Comparison of ENCODE assay signal across 14 cellular contexts in genomic region chr1:21896026-21896425, GRCh38. TPM values are rescaled to one million over a fixed set of nuclear protein-coding genes. Genes with fewer than 3 reads are reported as not detected.
DNase-seq lines count a peak whose midpoint lies in the region; ATAC-seq, FAIRE-seq and TF ChIP-seq lines count a peak whose summit lies in the region.
"Had no signal": no experiment of that assay in that cellular context is flagged by ENCODE, and none has a peak within 500 bp of the region (broad histone marks: within the 10 kb centered on the region; RNA-seq: fewer than 3 reads in every experiment).

No MANE protein-coding gene starts in this region.

- H3K27ac Mint-ChIP-seq in activated T-helper 1 cell treated with anti-CD3 and anti-CD28 coated beads, Interleukin-12 subunit alpha, Interleukin-12 subunit beta, Interleukin-2, Interleukin-4 antibody, amounts not matched to agents 30 ng/mL and 10 ng/mL and 1 ng/mL, durations not matched to agents 14 hours and 24 hours and 36 hours, result no peak overlapping the region
- H3K27ac Mint-ChIP-seq: stimulated activated naive CD8-positive, alpha-beta T cell treated with anti-CD3 and anti-CD28 coated beads, Interleukin-15, Interleukin-2, amounts not matched to agents 100 ng/mL and 50 ng/mL, for 24 hours had no signal

- H3K4ac ChIP-seq in IMR-90 (ENCODE audit: low read depth, low read length), result no peak overlapping the region

- no peak overlapping the region for H3K14ac ChIP-seq in IMR-90 (replicated peaks; ENCODE audit: low read depth, low read length)

- BruUV-seq in IMR-90 (replicated peaks; lab: Mats Ljungman, UMichigan) (no TSS peak), endothelial cell of umbilical vein (replicated peaks; lab: Mats Ljungman, UMichigan) (no TSS peak)

- H4K20me1 ChIP-seq in IMR-90 (ENCODE audit: insufficient read depth, low read length) (peaks cover 47% of the 10 kb centered on the region), endothelial cell of umbilical vein (replicated peaks; ENCODE audit: control insufficient read depth, extremely low read depth, insufficient read depth, low read length) (no peaks in the 10 kb centered on the region)

- POLR2A ChIA-PET in IMR-90 (lab: Charles Lee; ENCODE audit: unreplicated experiment) (no interaction called here), endothelial cell of umbilical vein (lab: Charles Lee) (no interaction called here)

- DNase-seq in IMR-90, result no peak
- DNase-seq in endothelial cell of umbilical vein (ENCODE audit: low read depth, low spot score), result no peak
- no peak for DNase-seq in suprapubic skin (ENCODE audit: low spot score in 2 of 2)
- no peak for DNase-seq in activated T-helper 1 cell treated with anti-CD3 and anti-CD28 coated beads, Interleukin-12 subunit alpha, Interleukin-12 subunit beta, Interleukin-2, Interleukin-4 antibody, amounts not matched to agents 30 ng/mL and 10 ng/mL and 1 ng/mL, durations not matched to agents 14 hours and 24 hours and 36 hours (ENCODE audit: low spot score)
- DNase-seq in LoVo (ENCODE audit: low spot score), result no peak
- no peak for DNase-seq in hippocampal formation (lab: John Stamatoyannopoulos, UW)
- DNase-seq: activated effector memory CD4-positive, alpha-beta T cell treated with Interleukin-2 at 50 U/mL for 16 hours; dorsolateral prefrontal cortex; GDM1; NCI-H1694 treated with DMSO at 0.1 percent for 48 hours; NCI-H446 treated with DMSO at 0.1 percent for 48 hours had no signal

- H3K36me3 Mint-ChIP-seq in activated T-helper 1 cell treated with anti-CD3 and anti-CD28 coated beads, Interleukin-12 subunit alpha, Interleukin-12 subunit beta, Interleukin-2, Interleukin-4 antibody, amounts not matched to agents 30 ng/mL and 10 ng/mL and 1 ng/mL, durations not matched to agents 14 hours and 24 hours and 36 hours (ENCODE audit: low read depth), result no peaks in the 10 kb centered on the region

- no peak for TF ChIP-seq POLR2A in IMR-90 (IDR thresholded peaks at IDR 0.05; ENCODE audit: low read depth, low read length)
- TF ChIP-seq POLR2A in endothelial cell of umbilical vein (IDR thresholded peaks at IDR 0.05; ENCODE audit: low read depth, low read length), result no peak
- TF ChIP-seq POLR2A in suprapubic skin (IDR thresholded peaks at IDR 0.05), result no peak

- H3K9me3 ChIP-seq in IMR-90 (ENCODE audit: control insufficient read depth, insufficient read depth, low read length), result no peaks in the 10 kb centered on the region
- no peaks in the 10 kb centered on the region for H3K9me3 ChIP-seq in endothelial cell of umbilical vein (replicated peaks; ENCODE audit: control insufficient read depth, insufficient read depth, low read length)
- H3K9me3 ChIP-seq in mucosa of rectum (ENCODE audit: control insufficient read depth in 2 of 2, low read length in 2 of 2), result no peaks in the 10 kb centered on the region
- H3K9me3 ChIP-seq in suprapubic skin, result no peaks in the 10 kb centered on the region

- no peaks in the 10 kb centered on the region for H3K4me1 Mint-ChIP-seq in activated T-helper 1 cell treated with anti-CD3 and anti-CD28 coated beads, Interleukin-12 subunit alpha, Interleukin-12 subunit beta, Interleukin-2, Interleukin-4 antibody, amounts not matched to agents 30 ng/mL and 10 ng/mL and 1 ng/mL, durations not matched to agents 14 hours and 24 hours and 36 hours (ENCODE audit: low read depth)

- H3K9me3 Mint-ChIP-seq in activated T-helper 1 cell treated with anti-CD3 and anti-CD28 coated beads, Interleukin-12 subunit alpha, Interleukin-12 subunit beta, Interleukin-2, Interleukin-4 antibody, amounts not matched to agents 30 ng/mL and 10 ng/mL and 1 ng/mL, durations not matched to agents 14 hours and 24 hours and 36 hours, result no peaks in the 10 kb centered on the region
- H3K9me3 Mint-ChIP-seq: stimulated activated naive CD8-positive, alpha-beta T cell treated with anti-CD3 and anti-CD28 coated beads, Interleukin-15, Interleukin-2, amounts not matched to agents 100 ng/mL and 50 ng/mL, for 24 hours had no signal

- H3K56ac ChIP-seq in IMR-90 (ENCODE audit: extremely low read depth, insufficient read depth, low read length), result no peak overlapping the region

- TF ChIP-seq RAD21 in IMR-90 (IDR thresholded peaks at IDR 0.05; ENCODE audit: low read length), result no peak

- H3K9me1 ChIP-seq in IMR-90 (ENCODE audit: insufficient read depth, low read length) (peaks cover 13% of the 10 kb centered on the region; the same call in 1 of the 2 replicates), endothelial cell of umbilical vein (replicated peaks; ENCODE audit: control insufficient read depth, extremely low read depth, insufficient read depth, low read length) (no peaks in the 10 kb centered on the region)

- peak; percentile 54 for TF ChIP-seq EP300 in suprapubic skin (IDR thresholded peaks at IDR 0.05)

- peaks cover 27 to 69% of the 10 kb centered on the region in 2 experiments for H3K79me1 ChIP-seq in IMR-90 (ENCODE audit: low read depth in 1 of 2, low read length in 2 of 2)

- no peak overlapping the region for H2AK5ac ChIP-seq in IMR-90 (ENCODE audit: low read depth, low read length)

- H3K27ac ChIP-seq in IMR-90 (ENCODE audit: insufficient read depth, low read length) (no peak overlapping the region), endothelial cell of umbilical vein (ENCODE audit: insufficient read depth, low read depth, low read length) (peak overlapping the region; percentile 87), mucosa of rectum (ENCODE audit: low read depth in 2 of 2, low read length in 2 of 2) (peak overlapping the region; percentile 82 to 84), suprapubic skin (peak overlapping the region; percentile 34)

- no peak overlapping the region for H2BK120ac ChIP-seq in IMR-90 (ENCODE audit: low read depth, low read length)

- no peak overlapping the region for H3K4me3 Mint-ChIP-seq in activated T-helper 1 cell treated with anti-CD3 and anti-CD28 coated beads, Interleukin-12 subunit alpha, Interleukin-12 subunit beta, Interleukin-2, Interleukin-4 antibody, amounts not matched to agents 30 ng/mL and 10 ng/mL and 1 ng/mL, durations not matched to agents 14 hours and 24 hours and 36 hours
- H3K4me3 Mint-ChIP-seq: stimulated activated naive CD8-positive, alpha-beta T cell treated with anti-CD3 and anti-CD28 coated beads, Interleukin-15, Interleukin-2, amounts not matched to agents 100 ng/mL and 50 ng/mL, for 24 hours had no signal

- H3K4me3 ChIP-seq in IMR-90 (ENCODE audit: insufficient read depth, low read depth, low read length) (no peak overlapping the region), endothelial cell of umbilical vein (replicated peaks in 1 of 3; ENCODE audit: insufficient read depth in 1 of 3, low read depth in 1 of 3, low read length in 3 of 3) (no peak overlapping the region), mucosa of rectum (ENCODE audit: low read length in 2 of 2) (no peak overlapping the region), suprapubic skin (no peak overlapping the region)
- H3K4me3 ChIP-seq: dorsolateral prefrontal cortex had no signal

- no peak overlapping the region for H4K5ac ChIP-seq in IMR-90 (ENCODE audit: low read depth, low read length)

- H3K4me2 ChIP-seq in IMR-90 (ENCODE audit: low read depth, low read length), result no peak overlapping the region
- H3K4me2 ChIP-seq in endothelial cell of umbilical vein (ENCODE audit: insufficient read depth, low read length), result no peak overlapping the region

- H2AK9ac ChIP-seq in IMR-90 (replicated peaks; ENCODE audit: low read depth, low read length, poor library complexity), result peak overlapping the region; percentile 25

- no peak overlapping the region for H4K8ac ChIP-seq in IMR-90 (ENCODE audit: low read depth in 2 of 2, low read length in 2 of 2)

- CTCF ChIA-PET in IMR-90 (lab: Yijun Ruan, JAX) (no interaction called here), endothelial cell of umbilical vein (lab: Charles Lee) (interaction anchor here (1.5 kb wide), 1 partner anchor 10 kb away, joined by 3 read pairs; no protein-coding TSS in a partner anchor)

- no peak overlapping the region for H4K91ac ChIP-seq in IMR-90 (ENCODE audit: insufficient read depth, low read depth, low read length)

- no peak overlapping the region for H3K18ac ChIP-seq in IMR-90 (ENCODE audit: low read depth, low read length)

- peaks cover 2% of the 10 kb centered on the region for H3K27me3 Mint-ChIP-seq in activated T-helper 1 cell treated with anti-CD3 and anti-CD28 coated beads, Interleukin-12 subunit alpha, Interleukin-12 subunit beta, Interleukin-2, Interleukin-4 antibody, amounts not matched to agents 30 ng/mL and 10 ng/mL and 1 ng/mL, durations not matched to agents 14 hours and 24 hours and 36 hours (ENCODE audit: insufficient read depth)
- H3K27me3 Mint-ChIP-seq: stimulated activated naive CD8-positive, alpha-beta T cell treated with anti-CD3 and anti-CD28 coated beads, Interleukin-15, Interleukin-2, amounts not matched to agents 100 ng/mL and 50 ng/mL, for 24 hours had no signal

- TF ChIP-seq CTCF in IMR-90 (conservative IDR thresholded peaks at IDR 0.05; ENCODE audit: low read depth, low read length) (no peak), endothelial cell of umbilical vein (IDR thresholded peaks at IDR 0.05; ENCODE audit: extremely low read depth in 1 of 2, insufficient read depth in 1 of 2, low read depth in 1 of 2, low read length in 2 of 2) (no peak), suprapubic skin (IDR thresholded peaks at IDR 0.05) (no peak)

- peaks cover 94% of the 10 kb centered on the region for H3K79me2 ChIP-seq in endothelial cell of umbilical vein (ENCODE audit: control insufficient read depth, insufficient read depth, low read length)

- peaks cover 39% of the 10 kb centered on the region for H3K36me3 ChIP-seq in IMR-90 (ENCODE audit: control insufficient read depth, insufficient read depth, low read length)
- H3K36me3 ChIP-seq in endothelial cell of umbilical vein (ENCODE audit: control insufficient read depth in 2 of 2, extremely low read depth in 1 of 2, insufficient read depth in 2 of 2, low read length in 2 of 2), result peaks cover 49 to 66% of the 10 kb centered on the region in 2 experiments
- H3K36me3 ChIP-seq in mucosa of rectum (ENCODE audit: control insufficient read depth in 2 of 2, insufficient read depth in 2 of 2, low read length in 2 of 2), result peaks cover 18 to 27% of the 10 kb centered on the region in 2 donors
- H3K36me3 ChIP-seq in suprapubic skin, result peaks cover 26% of the 10 kb centered on the region

- H2AFZ ChIP-seq in IMR-90 (replicated peaks; ENCODE audit: low read length, poor library complexity), result no peak overlapping the region
- H2AFZ ChIP-seq in endothelial cell of umbilical vein (ENCODE audit: low read depth, low read length), result no peak overlapping the region

- H2BK5ac ChIP-seq in IMR-90 (ENCODE audit: low read depth, low read length, poor library complexity, severe bottlenecking), result no peak overlapping the region

- H3K9ac ChIP-seq in IMR-90 (ENCODE audit: low read depth, low read length) (no peak overlapping the region), endothelial cell of umbilical vein (replicated peaks; ENCODE audit: extremely low read depth, insufficient read depth, low read length) (no peak overlapping the region), mucosa of rectum (ENCODE audit: low read depth in 1 of 2, low read length in 2 of 2) (peak overlapping the region; percentile 17 to 55)

- H3K27me3 ChIP-seq in IMR-90 (ENCODE audit: control insufficient read depth, insufficient read depth, low read length), result no peaks in the 10 kb centered on the region
- no peaks in the 10 kb centered on the region for H3K27me3 ChIP-seq in endothelial cell of umbilical vein (ENCODE audit: control insufficient read depth in 2 of 2, insufficient read depth in 2 of 2, low read length in 2 of 2)
- no peaks in the 10 kb centered on the region for H3K27me3 ChIP-seq in mucosa of rectum (ENCODE audit: control insufficient read depth in 2 of 2, insufficient read depth in 2 of 2, low read length in 2 of 2)
- H3K27me3 ChIP-seq in suprapubic skin, result no peaks in the 10 kb centered on the region
- H3K27me3 ChIP-seq: dorsolateral prefrontal cortex had no signal

- in situ Hi-C loops in IMR-90 (cut with MboI; ENCODE audit: low sequenced_read_pairs), result no loop called here

- H3K23ac ChIP-seq in IMR-90 (ENCODE audit: low read depth, low read length), result 0 out of 2 replicates have a peak overlapping the region, but pooled peaks have one; percentile 25

- 100% methylated on average over 3 of the region's 8 CpGs; no CpG with 5 or more reads in 1 of the 2 experiments for WGBS in IMR-90 (ENCODE audit: extremely low coverage in 2 of 2, insufficient read length in 1 of 2), 2 experiments
- 61% methylated on average over 8 of the region's 8 CpGs for WGBS in suprapubic skin

- no peak for FAIRE-seq in endothelial cell of umbilical vein (lab: Jason Lieb, UNC)

- intact Hi-C loops in IMR-90 (cut with micrococcal nuclease), result no loop called here
- intact Hi-C loops in endothelial cell of umbilical vein (cut with micrococcal nuclease), result no loop called here
- intact Hi-C loops in activated T-helper 1 cell treated with anti-CD3 and anti-CD28 coated beads, Interleukin-12 subunit alpha, Interleukin-12 subunit beta, Interleukin-2, Interleukin-4 antibody, amounts not matched to agents 30 ng/mL and 10 ng/mL and 1 ng/mL, durations not matched to agents 14 hours and 24 hours and 36 hours (cut with micrococcal nuclease), result no loop called here

- H2BK15ac ChIP-seq in IMR-90 (ENCODE audit: low read depth, low read length), result no peak overlapping the region

- H3K4me1 ChIP-seq in IMR-90 (ENCODE audit: control insufficient read depth, insufficient read depth, low read length) (no peaks in the 10 kb centered on the region; the same call in 1 of the 2 replicates), endothelial cell of umbilical vein (ENCODE audit: control insufficient read depth, extremely low read depth, insufficient read depth, low read length) (peaks cover 44% of the 10 kb centered on the region), mucosa of rectum (ENCODE audit: control insufficient read depth in 2 of 2, insufficient read depth in 2 of 2, low read length in 2 of 2) (peaks cover 49 to 52% of the 10 kb centered on the region in 2 donors), suprapubic skin (peaks cover 63% of the 10 kb centered on the region)

- dilution Hi-C loops in IMR-90 (cut with HindIII; ENCODE audit: low sequenced_read_pairs, unreplicated experiment), result no loop called here
- dilution Hi-C loops in endothelial cell of umbilical vein (cut with MboI; ENCODE audit: extremely low pct_ligation_motif_present, low sequenced_read_pairs), result no loop called here

- no peak overlapping the region for H2BK20ac ChIP-seq in IMR-90 (ENCODE audit: low read depth, low read length)

- no peak for ATAC-seq in IMR-90 (ENCODE audit: low read depth)
- ATAC-seq in GM18517 (IDR thresholded peaks at IDR 0.05; ENCODE audit: unreplicated experiment), result no peak

RNA-seq across cellular contexts. Expression of gene HSPG2, which starts 41.1 kb away (rescaled TPM):
- total RNA-seq in IMR-90 (2012; rRNA removed) (15.8 and 23.3 TPM in 2 replicates), endothelial cell of umbilical vein (3,499 and 3,960 TPM in 2 replicates), suprapubic skin (100 to 1,000 TPM in 3 of 4 donors, 10 to 100 TPM in 1; 97.5 to 164 (median 131) TPM)
- polyA plus RNA-seq in IMR-90 (2012; rRNA removed) (94.0 and 104 TPM in 2 replicates), endothelial cell of umbilical vein (734 and 849 TPM in 2 replicates)
- polyA plus RNA-seq in IMR-90 (2012; cell fraction: cytosol; rRNA removed), result 74.1 and 160 TPM in 2 replicates
- polyA plus RNA-seq in IMR-90 (2012; cell fraction: nucleus; rRNA removed; ENCODE audit: low replicate concordance), result 187 and 684 TPM in 2 replicates
- polyA plus RNA-seq in endothelial cell of umbilical vein (2011; cell fraction: cytosol; rRNA removed), result 751 and 1,165 TPM in 2 replicates
- 1,616 and 1,967 TPM in 2 replicates for polyA plus RNA-seq in endothelial cell of umbilical vein (2011; cell fraction: nucleus; rRNA removed)
- polyA plus RNA-seq in endothelial cell of umbilical vein (2012), result 1,500 and 2,412 TPM in 2 replicates
- polyA minus RNA-seq in endothelial cell of umbilical vein, result 1,494 and 1,598 TPM in 2 replicates
- 16.5 TPM for polyA minus RNA-seq in endothelial cell of umbilical vein (2011; cell fraction: cytosol; rRNA and poly(A)+ RNA removed)
- polyA minus RNA-seq in endothelial cell of umbilical vein (2011; cell fraction: nucleus; rRNA and poly(A)+ RNA removed), result 1,216 and 2,140 TPM in 2 replicates
- total RNA-seq in activated T-helper 1 cell treated with anti-CD3 and anti-CD28 coated beads, Interleukin-12 subunit alpha, Interleukin-12 subunit beta, Interleukin-2, Interleukin-4 antibody, amounts not matched to agents 30 ng/mL and 10 ng/mL and 1 ng/mL, durations not matched to agents 14 hours and 24 hours and 36 hours, result 1.4 and 2.4 TPM in 2 replicates

Comparison
In these comparisons a context has a peak if more than half of its experiments do, and no peak if none do; other contexts are left out.
1. H3K9ac ChIP-seq: peak in mucosa of rectum (2 of 2); none in IMR-90 (single experiment) and endothelial cell of umbilical vein (single experiment).
2. RNA of gene HSPG2, which starts 41.1 kb away (total RNA-seq): 3,499 to 3,960 TPM in endothelial cell of umbilical vein; 97.5 to 164 TPM in suprapubic skin, 15.8 to 23.3 TPM in IMR-90 and 1.4 to 2.4 TPM in activated T-helper 1 cell treated with anti-CD3 and anti-CD28 coated beads, Interleukin-12 subunit alpha, Interleukin-12 subunit beta, Interleukin-2, Interleukin-4 antibody, amounts not matched to agents 30 ng/mL and 10 ng/mL and 1 ng/mL, durations not matched to agents 14 hours and 24 hours and 36 hours; every median in the first group is over 10 times any median in the second.